In genomic region chr12:76568888-76569551, GRCh38 we compare ENCODE assay signal across 14 cellular contexts.
"Had no signal": no experiment of that assay in that cellular context is flagged by ENCODE, and none has a peak within 500 bp of the region (broad histone marks: within the 10 kb centered on the region; RNA-seq: fewer than 3 reads in every experiment).

No MANE protein-coding gene starts in this region.

- H3K4me1 ChIP-seq: esophagus squamous epithelium, foreskin keratinocyte, right atrium auricular region, suprapubic skin, thyroid gland had no signal

- H3K36me3 ChIP-seq: esophagus squamous epithelium, right atrium auricular region, suprapubic skin, thyroid gland had no signal

- H3K4me3 ChIP-seq: esophagus squamous epithelium, right atrium auricular region, smooth muscle cell, suprapubic skin, thyroid gland had no signal

- H3K9me3 ChIP-seq: esophagus squamous epithelium, right atrium auricular region, thyroid gland had no signal

- DNase-seq: effector memory CD8-positive, alpha-beta T cell; esophagus squamous epithelium; foreskin keratinocyte; mammary epithelial cell; natural killer cell; posterior cingulate gyrus; stimulated activated CD4-positive, alpha-beta T cell treated with anti-CD3 and anti-CD28 coated beads, Interleukin-2, amount 100 ng/mL, for 48 hours; stimulated activated naive CD4-positive, alpha-beta T cell treated with Interleukin-2 at 50 U/mL for 16 hours; thyroid gland had no signal

- FAIRE-seq: colon, urothelium cell line had no signal

- H3K27me3 ChIP-seq: esophagus squamous epithelium, foreskin keratinocyte, right atrium auricular region, suprapubic skin, thyroid gland had no signal

- H3K27ac ChIP-seq: esophagus squamous epithelium, foreskin keratinocyte, right atrium auricular region, suprapubic skin, thyroid gland had no signal

- H3K4me2 ChIP-seq: smooth muscle cell had no signal

- ATAC-seq: foreskin keratinocyte had no signal
